ENCODE assay signal across 15 cellular contexts in genomic region chr4:7309636-7310035, GRCh38.
DNase-seq lines count a peak whose midpoint lies in the region; ATAC-seq, FAIRE-seq and TF ChIP-seq lines count a peak whose summit lies in the region.
"Had no signal": no experiment of that assay in that cellular context is flagged by ENCODE, and none has a peak within 500 bp of the region (broad histone marks: within the 10 kb centered on the region; RNA-seq: fewer than 3 reads in every experiment).

No MANE protein-coding gene starts in this region.

- H3K27me3 Mint-ChIP-seq in brain, result peaks cover 26% of the 10 kb centered on the region
- H3K27me3 Mint-ChIP-seq in activated CD4-positive, alpha-beta T cell treated with anti-CD3 and anti-CD28 coated beads, Interleukin-2, amount 10 ng/mL, durations not matched to agents 7 days and 5 days, result no peaks in the 10 kb centered on the region
- H3K27me3 Mint-ChIP-seq in activated naive CD4-positive, alpha-beta T cell treated with anti-CD3 and anti-CD28 coated beads, Interleukin-2, amount 10 ng/mL, durations not matched to agents 7 days and 5 days, result peaks cover 8% of the 10 kb centered on the region
- H3K27me3 Mint-ChIP-seq: CD4-positive, CD25-positive, alpha-beta regulatory T cell had no signal

- H3K27ac ChIP-seq in right cardiac atrium (ENCODE audit: low read length), result no peak overlapping the region
- H3K27ac ChIP-seq in heart left ventricle, result no peak overlapping the region
- H3K27ac ChIP-seq in kidney (ENCODE audit: low read depth in 2 of 2, low read length in 2 of 2), result no peak overlapping the region
- H3K27ac ChIP-seq in temporal lobe (ENCODE audit: low read depth, low read length), result peak overlapping the region; percentile 63
- H3K27ac ChIP-seq: A549 had no signal

- H3K4me3 Mint-ChIP-seq in brain, result no peak overlapping the region
- no peak overlapping the region for H3K4me3 Mint-ChIP-seq in activated CD4-positive, alpha-beta T cell treated with anti-CD3 and anti-CD28 coated beads, Interleukin-2, amount 10 ng/mL, durations not matched to agents 7 days and 5 days
- no peak overlapping the region for H3K4me3 Mint-ChIP-seq in activated naive CD4-positive, alpha-beta T cell treated with anti-CD3 and anti-CD28 coated beads, Interleukin-2, amount 10 ng/mL, durations not matched to agents 7 days and 5 days
- H3K4me3 Mint-ChIP-seq: CD4-positive, CD25-positive, alpha-beta regulatory T cell; IgD-negative memory B cell had no signal

- H3K27me3 ChIP-seq in right cardiac atrium (ENCODE audit: control insufficient read depth, insufficient read depth) (no peaks in the 10 kb centered on the region), heart left ventricle (no peaks in the 10 kb centered on the region)

- WGBS in right cardiac atrium, result 78% methylated on average over 13 of the region's 13 CpGs
- 82 to 83% (median 83%) methylated on average over 11 to 13 of the region's 13 CpGs for WGBS in heart left ventricle, 4 donors
- WGBS in lower leg skin, 2 donors, result 73 to 78% methylated on average over 13 of the region's 13 CpGs

- H3K9ac ChIP-seq in kidney (ENCODE audit: low read length in 2 of 2), result no peak overlapping the region

- H3K9me3 ChIP-seq in right cardiac atrium (ENCODE audit: control insufficient read depth, low read length) (no peaks in the 10 kb centered on the region), heart left ventricle (no peaks in the 10 kb centered on the region), kidney (ENCODE audit: control insufficient read depth in 1 of 2, low read length in 2 of 2) (no peaks in the 10 kb centered on the region)
- H3K9me3 ChIP-seq: A549 had no signal

- FAIRE-seq in kidney (lab: Jason Lieb, UNC), result no peak
- FAIRE-seq: A549, GM19239, H54 had no signal

- TF ChIP-seq POLR2A in heart left ventricle (IDR thresholded peaks at IDR 0.05), result no peak
- no peak for TF ChIP-seq POLR2A in lower leg skin (IDR thresholded peaks at IDR 0.05)

- H3K4me1 ChIP-seq in right cardiac atrium (ENCODE audit: control insufficient read depth, insufficient read depth, low read length) (peaks cover 5% of the 10 kb centered on the region), heart left ventricle (peaks cover 0 to 21% (median 4%) of the 10 kb centered on the region in 12 donors), kidney (ENCODE audit: control insufficient read depth in 1 of 2, insufficient read depth in 1 of 2, low read depth in 1 of 2, low read length in 2 of 2) (no peaks in the 10 kb centered on the region)
- H3K4me1 ChIP-seq: A549 had no signal

- POLR2A ChIA-PET in activated CD4-positive, alpha-beta T cell treated with anti-CD3 and anti-CD28 coated beads, Interleukin-2, amount 10 ng/mL, durations not matched to agents 7 days and 5 days (lab: Charles Lee), result no interaction called here

- no peak for TF ChIP-seq CTCF in heart left ventricle (IDR thresholded peaks at IDR 0.05)
- TF ChIP-seq CTCF in brain (conservative IDR thresholded peaks at IDR 0.05), result no peak
- no peak for TF ChIP-seq CTCF in kidney (IDR thresholded peaks at IDR 0.05; ENCODE audit: borderline replicate concordance, extremely low read depth, insufficient read depth)
- TF ChIP-seq CTCF in lower leg skin (IDR thresholded peaks at IDR 0.05), result no peak

- no peaks in the 10 kb centered on the region for H3K36me3 Mint-ChIP-seq in brain
- H3K36me3 Mint-ChIP-seq in activated CD4-positive, alpha-beta T cell treated with anti-CD3 and anti-CD28 coated beads, Interleukin-2, amount 10 ng/mL, durations not matched to agents 7 days and 5 days (ENCODE audit: low read depth), result no peaks in the 10 kb centered on the region
- H3K36me3 Mint-ChIP-seq in activated naive CD4-positive, alpha-beta T cell treated with anti-CD3 and anti-CD28 coated beads, Interleukin-2, amount 10 ng/mL, durations not matched to agents 7 days and 5 days, result no peaks in the 10 kb centered on the region
- H3K36me3 Mint-ChIP-seq: CD4-positive, CD25-positive, alpha-beta regulatory T cell; IgD-negative memory B cell had no signal

- CTCF ChIA-PET in activated CD4-positive, alpha-beta T cell treated with anti-CD3 and anti-CD28 coated beads, Interleukin-2, amount 10 ng/mL, durations not matched to agents 7 days and 5 days (lab: Charles Lee), result no interaction called here
- CTCF ChIA-PET in activated naive CD4-positive, alpha-beta T cell treated with anti-CD3 and anti-CD28 coated beads, Interleukin-2, amount 10 ng/mL, durations not matched to agents 7 days and 5 days (lab: Charles Lee), result no interaction called here

- intact Hi-C loops in right cardiac atrium (cut with DNase I), result no loop called here
- intact Hi-C loops in heart left ventricle (cut with DNase I), result loop anchor here in 5 of 10 donors (5.0 to 10.0 kb wide), 4 partner anchors 85 to 415 kb away; no protein-coding TSS in a partner anchor
- intact Hi-C loops in kidney (cut with DNase I), result no loop called here
- intact Hi-C loops in lower leg skin (cut with DNase I; ENCODE audit: low total_unique reads), result no loop called here

- peak overlapping the region in 3 of 5 experiments; percentile 38 to 91 (median 87) for H3K27ac Mint-ChIP-seq in brain
- no peak overlapping the region for H3K27ac Mint-ChIP-seq in activated CD4-positive, alpha-beta T cell treated with anti-CD3 and anti-CD28 coated beads, Interleukin-2, amount 10 ng/mL, durations not matched to agents 7 days and 5 days
- no peak overlapping the region for H3K27ac Mint-ChIP-seq in activated naive CD4-positive, alpha-beta T cell treated with anti-CD3 and anti-CD28 coated beads, Interleukin-2, amount 10 ng/mL, durations not matched to agents 7 days and 5 days
- H3K27ac Mint-ChIP-seq: CD4-positive, CD25-positive, alpha-beta regulatory T cell had no signal

- no peak overlapping the region for H3K4me3 ChIP-seq in right cardiac atrium (ENCODE audit: low read length)
- no peak overlapping the region for H3K4me3 ChIP-seq in heart left ventricle
- no peak overlapping the region for H3K4me3 ChIP-seq in kidney (ENCODE audit: low read length in 2 of 2)
- H3K4me3 ChIP-seq in lower leg skin (ENCODE audit: low read depth, poor library complexity, severe bottlenecking), result no peak overlapping the region
- H3K4me3 ChIP-seq: A549 had no signal

- no peaks in the 10 kb centered on the region for H3K9me3 Mint-ChIP-seq in brain
- H3K9me3 Mint-ChIP-seq in activated CD4-positive, alpha-beta T cell treated with anti-CD3 and anti-CD28 coated beads, Interleukin-2, amount 10 ng/mL, durations not matched to agents 7 days and 5 days, result no peaks in the 10 kb centered on the region
- H3K9me3 Mint-ChIP-seq in activated naive CD4-positive, alpha-beta T cell treated with anti-CD3 and anti-CD28 coated beads, Interleukin-2, amount 10 ng/mL, durations not matched to agents 7 days and 5 days, result no peaks in the 10 kb centered on the region
- H3K9me3 Mint-ChIP-seq: IgD-negative memory B cell had no signal

- no peaks in the 10 kb centered on the region for H3K36me3 ChIP-seq in heart left ventricle
- H3K36me3 ChIP-seq in kidney (ENCODE audit: control insufficient read depth in 1 of 2, insufficient read depth in 2 of 2, low read length in 2 of 2), result no peaks in the 10 kb centered on the region

- ATAC-seq in right cardiac atrium (no peak), heart left ventricle (no peak)
- ATAC-seq: A549 had no signal

- H3K4me1 Mint-ChIP-seq in brain, result peaks cover 69% of the 10 kb centered on the region
- H3K4me1 Mint-ChIP-seq in activated CD4-positive, alpha-beta T cell treated with anti-CD3 and anti-CD28 coated beads, Interleukin-2, amount 10 ng/mL, durations not matched to agents 7 days and 5 days, result no peaks in the 10 kb centered on the region
- H3K4me1 Mint-ChIP-seq in activated naive CD4-positive, alpha-beta T cell treated with anti-CD3 and anti-CD28 coated beads, Interleukin-2, amount 10 ng/mL, durations not matched to agents 7 days and 5 days, result no peaks in the 10 kb centered on the region
- H3K4me1 Mint-ChIP-seq: CD4-positive, CD25-positive, alpha-beta regulatory T cell; IgD-negative memory B cell had no signal

- DNase-seq in right cardiac atrium (peak in 2 of 3 donors; percentile 26 to 32), heart left ventricle (no peak), kidney (peak; percentile 55), lower leg skin (ENCODE audit: low spot score in 2 of 2) (no peak)
- DNase-seq in activated CD4-positive, alpha-beta T cell treated with anti-CD3 and anti-CD28 coated beads, Interleukin-2, amount 10 ng/mL, durations not matched to agents 7 days and 5 days, result no peak
- DNase-seq in activated naive CD4-positive, alpha-beta T cell treated with anti-CD3 and anti-CD28 coated beads, Interleukin-2, amount 10 ng/mL, durations not matched to agents 7 days and 5 days, result no peak
- DNase-seq: CD4-positive, CD25-positive, alpha-beta regulatory T cell; DMS53; GF-D8 had no signal

Comparison
In these comparisons a context has a peak if more than half of its experiments do, and no peak if none do; other contexts are left out.
1. DNase-seq: peak in right cardiac atrium (2 of 3) and kidney (single experiment); none in heart left ventricle (0 of 5), activated CD4-positive, alpha-beta T cell treated with anti-CD3 and anti-CD28 coated beads, Interleukin-2, amount 10 ng/mL, durations not matched to agents 7 days and 5 days (single experiment), lower leg skin (0 of 2) and activated naive CD4-positive, alpha-beta T cell treated with anti-CD3 and anti-CD28 coated beads, Interleukin-2, amount 10 ng/mL, durations not matched to agents 7 days and 5 days (single experiment).
2. H3K27ac Mint-ChIP-seq: peak in brain (3 of 5); none in activated CD4-positive, alpha-beta T cell treated with anti-CD3 and anti-CD28 coated beads, Interleukin-2, amount 10 ng/mL, durations not matched to agents 7 days and 5 days (single experiment) and activated naive CD4-positive, alpha-beta T cell treated with anti-CD3 and anti-CD28 coated beads, Interleukin-2, amount 10 ng/mL, durations not matched to agents 7 days and 5 days (single experiment).